In the genomic region with DNA sequence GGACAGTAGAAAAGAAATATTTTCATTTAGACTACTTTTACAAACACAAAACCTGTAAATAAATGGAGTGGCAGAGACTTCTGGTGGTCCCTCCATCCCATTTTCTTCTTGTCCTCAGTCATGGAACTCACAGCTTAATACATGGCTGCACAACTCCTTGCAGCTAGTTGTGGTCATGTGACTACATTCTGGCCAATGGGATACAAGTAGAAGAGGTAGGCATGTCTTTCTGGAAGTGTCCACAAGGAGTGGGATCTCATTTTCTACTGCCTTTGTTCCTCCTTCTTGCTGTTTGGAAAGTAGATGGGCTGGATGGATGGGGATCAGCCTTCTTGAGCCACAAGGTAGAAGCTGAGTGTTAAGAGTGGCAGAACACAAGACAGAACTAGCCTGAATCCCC, we compare ENCODE assay signal across 33 cellular contexts.
DNase-seq lines count a peak whose midpoint lies in the region; ATAC-seq and TF ChIP-seq lines count a peak whose summit lies in the region.
"Had no signal": no experiment of that assay in that cellular context is flagged by ENCODE, and none has a peak within 500 bp of the region (broad histone marks: within the 10 kb centered on the region; RNA-seq: fewer than 3 reads in every experiment).

No MANE protein-coding gene starts in this region.

- H3K79me2 ChIP-seq in smooth muscle cell (ENCODE audit: low read depth) = no peaks in the 10 kb centered on the region

- TF ChIP-seq CTCF in foreskin keratinocyte (conservative IDR thresholded peaks at IDR 0.05) (no peak), smooth muscle cell (IDR thresholded peaks at IDR 0.05; ENCODE audit: borderline replicate concordance, insufficient read depth, poor library complexity, severe bottlenecking) (no peak), Calu3 (IDR thresholded peaks at IDR 0.05; ENCODE audit: unreplicated experiment) (no peak)

- H3K4me1 Mint-ChIP-seq in Calu3 (ENCODE audit: low read depth, unreplicated experiment) = no peaks in the 10 kb centered on the region
- H3K4me1 Mint-ChIP-seq: activated CD8-positive, alpha-beta memory T cell treated with anti-CD3 and anti-CD28 coated beads, Interleukin-2, amount 10 ng/mL, durations not matched to agents 7 days and 5 days; activated naive CD8-positive, alpha-beta T cell treated with anti-CD3 and anti-CD28 coated beads, Interleukin-2, amount 10 ng/mL, durations not matched to agents 7 days and 5 days; CD14-positive monocyte; T-helper 17 cell had no signal

- H3K27ac ChIP-seq in foreskin keratinocyte = no peak overlapping the region
- H3K27ac ChIP-seq in smooth muscle cell (ENCODE audit: low read depth) = no peak overlapping the region
- H3K27ac ChIP-seq: cardiac muscle cell, colonic mucosa, epithelial cell of prostate, prostate gland, right lobe of liver, thoracic aorta had no signal

- H3K27ac Mint-ChIP-seq in Calu3 (ENCODE audit: unreplicated experiment) = no peak overlapping the region
- H3K27ac Mint-ChIP-seq: activated CD8-positive, alpha-beta memory T cell treated with anti-CD3 and anti-CD28 coated beads, Interleukin-2, amount 10 ng/mL, durations not matched to agents 7 days and 5 days; activated naive CD8-positive, alpha-beta T cell treated with anti-CD3 and anti-CD28 coated beads, Interleukin-2, amount 10 ng/mL, durations not matched to agents 7 days and 5 days; CD14-positive monocyte; stimulated activated naive CD8-positive, alpha-beta T cell treated with anti-CD3 and anti-CD28 coated beads, Interleukin-15, Interleukin-2, amounts not matched to agents 100 ng/mL and 50 ng/mL, for 24 hours; T-helper 17 cell had no signal

- H3K9me3 Mint-ChIP-seq in Calu3 (ENCODE audit: low read depth, unreplicated experiment) = peaks cover 5% of the 10 kb centered on the region
- H3K9me3 Mint-ChIP-seq: activated naive CD8-positive, alpha-beta T cell treated with anti-CD3 and anti-CD28 coated beads, Interleukin-2, amount 10 ng/mL, durations not matched to agents 7 days and 5 days had no signal

- intact Hi-C loops in Calu3 (cut with micrococcal nuclease; ENCODE audit: unreplicated experiment) = no loop called here

- no peaks in the 10 kb centered on the region for H3K27me3 Mint-ChIP-seq in Calu3 (ENCODE audit: unreplicated experiment)
- H3K27me3 Mint-ChIP-seq: activated CD8-positive, alpha-beta memory T cell treated with anti-CD3 and anti-CD28 coated beads, Interleukin-2, amount 10 ng/mL, durations not matched to agents 7 days and 5 days; activated naive CD8-positive, alpha-beta T cell treated with anti-CD3 and anti-CD28 coated beads, Interleukin-2, amount 10 ng/mL, durations not matched to agents 7 days and 5 days; stimulated activated naive CD8-positive, alpha-beta T cell treated with anti-CD3 and anti-CD28 coated beads, Interleukin-15, Interleukin-2, amounts not matched to agents 100 ng/mL and 50 ng/mL, for 24 hours; T-helper 17 cell had no signal

- BruUV-seq in Calu3 (replicated peaks; lab: Mats Ljungman, UMichigan) = no TSS peak

- peak; percentile 64 for ATAC-seq in foreskin keratinocyte
- ATAC-seq in GM18867 (IDR thresholded peaks at IDR 0.05; ENCODE audit: unreplicated experiment) = no peak
- ATAC-seq in HG03571 (IDR thresholded peaks at IDR 0.05; ENCODE audit: unreplicated experiment) = no peak
- ATAC-seq: activated CD4-positive, CD25-positive, alpha-beta regulatory T cell treated with anti-CD3 and anti-CD28 coated beads, Interleukin-2, amount 50 U/mL, for 24 hours; activated CD8-positive, alpha-beta memory T cell treated with anti-CD3 and anti-CD28 coated beads, Interleukin-2, amount 10 ng/mL, durations not matched to agents 7 days and 5 days; activated T-cell treated with anti-CD3 and anti-CD28 coated beads, Interleukin-2, amount 50 U/mL, for 4 hours; left ventricle myocardium superior; right lobe of liver; T-helper 17 cell had no signal

- H3K9ac ChIP-seq in smooth muscle cell (ENCODE audit: low read depth) = no peak overlapping the region

- peak; percentile 8 for DNase-seq in H4 (ENCODE audit: low spot score)
- peak; percentile 18 for DNase-seq in HT1080 (ENCODE audit: low read depth)
- DNase-seq in SK-MEL-5 (ENCODE audit: low read depth, low spot score) = peak; percentile 13
- no peak for DNase-seq in foreskin keratinocyte
- no peak for DNase-seq in smooth muscle cell (lab: John Stamatoyannopoulos, UW; ENCODE audit: unreplicated experiment)
- DNase-seq in Calu3 = no peak
- DNase-seq: activated CD4-positive, alpha-beta T cell treated with anti-CD3 and anti-CD28 coated beads, Interleukin-2, amount 50 U/mL, for 4 hours; activated CD8-positive, alpha-beta memory T cell treated with anti-CD3 and anti-CD28 coated beads, Interleukin-2, amount 10 ng/mL, durations not matched to agents 7 days and 5 days; activated gamma-delta T cell; activated naive CD8-positive, alpha-beta T cell treated with anti-CD3 and anti-CD28 coated beads, Interleukin-2, amount 10 ng/mL, durations not matched to agents 7 days and 5 days; activated T-cell treated with anti-CD3 and anti-CD28 coated beads, Interleukin-2, amount 50 U/mL, for 4 hours; aorta; colonic mucosa; effector CD4-positive, alpha-beta T cell; Karpas-422; left ventricle myocardium superior; MV-4-11; NCI-H1694 treated with DMSO at 0.1 percent for 48 hours; NCI-H446 treated with DMSO at 0.1 percent for 48 hours; NCI-H774; nucleus accumbens; right lobe of liver; stimulated activated CD8-positive, alpha-beta memory T cell treated with anti-CD3 and anti-CD28 coated beads, Interleukin-4, amount 100 ng/mL, for 48 hours; T-helper 17 cell had no signal

- H4K20me1 ChIP-seq in smooth muscle cell (ENCODE audit: low read depth) = no peaks in the 10 kb centered on the region

- H3K36me3 Mint-ChIP-seq in Calu3 (ENCODE audit: insufficient read depth, unreplicated experiment) = no peaks in the 10 kb centered on the region
- H3K36me3 Mint-ChIP-seq: activated CD8-positive, alpha-beta memory T cell treated with anti-CD3 and anti-CD28 coated beads, Interleukin-2, amount 10 ng/mL, durations not matched to agents 7 days and 5 days; activated naive CD8-positive, alpha-beta T cell treated with anti-CD3 and anti-CD28 coated beads, Interleukin-2, amount 10 ng/mL, durations not matched to agents 7 days and 5 days; CD14-positive monocyte had no signal

- in situ Hi-C loops in SK-MEL-5 (cut with HindIII; ENCODE audit: low pct_unique_long_range_greater_than_20kb, low sequenced_read_pairs) = no loop called here

- no peak overlapping the region for H3K4me3 ChIP-seq in smooth muscle cell
- H3K4me3 ChIP-seq: cardiac muscle cell, colonic mucosa, prostate gland, right lobe of liver, thoracic aorta had no signal

- no peak overlapping the region for H2AFZ ChIP-seq in smooth muscle cell (ENCODE audit: low read depth)

- no peaks in the 10 kb centered on the region for H3F3A ChIP-seq in smooth muscle cell (ENCODE audit: low read depth)

- H3K27me3 ChIP-seq in foreskin keratinocyte (no peaks in the 10 kb centered on the region), smooth muscle cell (ENCODE audit: low read depth) (no peaks in the 10 kb centered on the region)
- H3K27me3 ChIP-seq: cardiac muscle cell, colonic mucosa, right lobe of liver had no signal

- H3K4me3 Mint-ChIP-seq in Calu3 (ENCODE audit: low read depth, unreplicated experiment) = no peak overlapping the region
- H3K4me3 Mint-ChIP-seq: activated CD8-positive, alpha-beta memory T cell treated with anti-CD3 and anti-CD28 coated beads, Interleukin-2, amount 10 ng/mL, durations not matched to agents 7 days and 5 days; activated naive CD8-positive, alpha-beta T cell treated with anti-CD3 and anti-CD28 coated beads, Interleukin-2, amount 10 ng/mL, durations not matched to agents 7 days and 5 days; activated T-cell treated with anti-CD3 and anti-CD28 coated beads, Interleukin-2, amount 50 U/mL, for 4 hours; CD14-positive monocyte; stimulated activated naive CD8-positive, alpha-beta T cell treated with anti-CD3 and anti-CD28 coated beads, Interleukin-15, Interleukin-2, amounts not matched to agents 100 ng/mL and 50 ng/mL, for 24 hours; T-helper 17 cell had no signal

- no peaks in the 10 kb centered on the region for H3K9me3 ChIP-seq in smooth muscle cell (replicated peaks; ENCODE audit: low read depth)
- H3K9me3 ChIP-seq: colonic mucosa, prostate gland, right lobe of liver, thoracic aorta had no signal

- no peak overlapping the region for H3K4me2 ChIP-seq in smooth muscle cell

- CTCF ChIA-PET in Calu3 (lab: Charles Lee) = no interaction called here

- no peaks in the 10 kb centered on the region for H3K4me1 ChIP-seq in foreskin keratinocyte
- no peaks in the 10 kb centered on the region for H3K4me1 ChIP-seq in smooth muscle cell (ENCODE audit: low read depth)
- H3K4me1 ChIP-seq: colonic mucosa, prostate gland, right lobe of liver had no signal

- H3K36me3 ChIP-seq in smooth muscle cell (ENCODE audit: low read depth) = no peaks in the 10 kb centered on the region
- H3K36me3 ChIP-seq: cardiac muscle cell, colonic mucosa, prostate gland, right lobe of liver, thoracic aorta had no signal

Comparison
In these comparisons a context has a peak if more than half of its experiments do, and no peak if none do; other contexts are left out.
1. DNase-seq: peak in H4 (single experiment), HT1080 (single experiment) and SK-MEL-5 (single experiment); none in foreskin keratinocyte (0 of 2), smooth muscle cell (single experiment) and Calu3 (single experiment).